Comparison of ENCODE assay signal across 8 cellular contexts in the genomic region with DNA sequence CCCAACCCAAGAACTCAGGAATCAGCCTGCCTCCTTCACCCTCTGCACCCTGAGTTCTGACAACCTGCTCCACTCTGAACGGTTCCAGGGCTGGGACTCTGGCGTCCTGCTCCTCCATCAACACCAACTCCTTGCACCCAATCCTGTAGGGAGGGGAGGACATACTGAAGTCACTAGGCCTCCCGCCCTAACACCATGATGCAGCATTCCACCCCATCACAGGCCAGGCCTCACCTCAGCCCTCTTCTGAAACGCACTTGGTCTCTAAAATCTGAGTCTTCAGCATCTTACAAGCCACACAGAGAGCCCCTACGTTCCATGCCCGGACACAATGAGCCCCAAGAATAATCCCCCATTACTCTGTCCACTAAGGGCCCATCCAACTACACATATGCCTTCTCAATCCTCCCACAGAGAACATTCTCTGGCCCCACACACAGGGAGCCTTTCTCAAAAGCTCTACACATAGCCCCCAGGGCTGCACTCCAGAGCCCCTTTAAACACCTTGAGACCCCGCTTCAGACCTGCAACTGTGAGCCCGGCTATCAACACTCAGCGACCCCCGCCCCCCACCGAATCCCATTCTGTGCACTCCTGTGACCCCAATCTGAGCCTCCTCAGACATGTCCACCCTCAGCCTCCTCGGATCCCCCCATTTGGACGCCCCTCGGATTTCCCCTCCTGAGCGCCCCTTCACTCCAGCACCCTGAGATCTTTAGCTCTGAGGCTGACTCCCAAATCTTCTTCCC. TPM values are rescaled to one million over a fixed set of nuclear protein-coding genes. Genes with fewer than 3 reads are reported as not detected.
DNase-seq lines count a peak whose midpoint lies in the region; ATAC-seq, FAIRE-seq and TF ChIP-seq lines count a peak whose summit lies in the region.

No MANE protein-coding gene starts in this region.

- WGBS in A549 (ENCODE audit: missing lambda C conversion rate): 29% methylated on average over 15 of the region's 15 CpGs
- WGBS in mammary epithelial cell (ENCODE audit: low coverage, missing lambda C conversion rate): 37% methylated on average over 6 of the region's 15 CpGs

- no peak for ATAC-seq in A549
- ATAC-seq in HG03196 (IDR thresholded peaks at IDR 0.05; ENCODE audit: unreplicated experiment): no peak

- peak overlapping the region; percentile 94 for H3K4me2 ChIP-seq in A549
- H3K4me2 ChIP-seq in mammary epithelial cell (ENCODE audit: insufficient read depth, low read depth, low read length): peak overlapping the region; percentile 80

- H3K36me3 ChIP-seq in mammary epithelial cell (ENCODE audit: insufficient read depth, low read length) (no peaks in the 10 kb centered on the region), mucosa of rectum (ENCODE audit: control insufficient read depth in 2 of 2, insufficient read depth in 2 of 2, low read length in 2 of 2) (peaks cover 0 to 3% of the 10 kb centered on the region in 2 donors)

- H3K4me1 ChIP-seq in A549 (peaks cover 26% of the 10 kb centered on the region), mammary epithelial cell (ENCODE audit: insufficient read depth, low read length) (peaks cover 10% of the 10 kb centered on the region), mucosa of rectum (ENCODE audit: control insufficient read depth in 2 of 2, insufficient read depth in 2 of 2, low read length in 2 of 2) (peaks cover 23 to 24% of the 10 kb centered on the region in 2 donors)

- CTCF ChIA-PET in A549 (lab: Yijun Ruan, JAX): interaction anchor here (0.6 to 2.2 kb wide), 14 partner anchors 10 to 1628 kb away, joined by 3 to 15 read pairs (median 4); partner anchors contain the start of gene THAP8
- CTCF ChIA-PET in mammary epithelial cell (lab: Charles Lee; ENCODE audit: low non-redundant PET): interaction anchor here (0.6 to 1.0 kb wide), 3 partner anchors 47 to 1991 kb away, joined by 3 to 9 read pairs (median 7); no protein-coding TSS in a partner anchor

- H3K79me2 ChIP-seq in mammary epithelial cell (ENCODE audit: insufficient read depth, low read length): peaks cover 26% of the 10 kb centered on the region

- H3K27ac ChIP-seq in A549 (peak overlapping the region; percentile 81 to 85), HL-60 (replicated peaks) (peak overlapping the region; percentile 77), mammary epithelial cell (ENCODE audit: insufficient read depth, low read depth, low read length) (peak overlapping the region; percentile 58), mucosa of rectum (ENCODE audit: low read depth in 2 of 2, low read length in 2 of 2) (peak overlapping the region; percentile 65 to 79)

- TF ChIP-seq EP300 in A549 (IDR thresholded peaks at IDR 0.05): no peak

- FAIRE-seq in A549 (lab: Jason Lieb, UNC): peak; percentile 90

- POLR2A ChIA-PET in A549 (lab: Yijun Ruan, JAX): interaction anchor here (1.0 to 1.2 kb wide), 9 partner anchors 10 to 273 kb away, joined by 3 to 18 read pairs (median 3); partner anchors contain the start of genes POLR2I, TBCB, THAP8 and WDR62

- dilution Hi-C loops in mammary epithelial cell (cut with HindIII; ENCODE audit: low sequenced_read_pairs): no loop called here

- DNase-seq in A549 (ENCODE audit: low read depth in 1 of 2, low spot score in 1 of 2): no peak
- DNase-seq in HL-60 (ENCODE audit: low read depth in 1 of 2, low spot score in 1 of 2): no peak
- DNase-seq in mammary epithelial cell: no peak
- DNase-seq in SW 1271 (lab: John Stamatoyannopoulos, UW): no peak
- DNase-seq in RKO (ENCODE audit: low spot score): no peak
- no peak for DNase-seq in GM03348 (ENCODE audit: low spot score)

- no peak for TF ChIP-seq CTCF in A549 (IDR thresholded peaks at IDR 0.05)
- TF ChIP-seq CTCF in HL-60 (IDR thresholded peaks at IDR 0.05; ENCODE audit: insufficient read depth, low read length): no peak
- TF ChIP-seq CTCF in mammary epithelial cell (conservative IDR thresholded peaks at IDR 0.05 in 1 of 2, IDR thresholded peaks at IDR 0.05 in 1 of 2; ENCODE audit: extremely low read depth in 1 of 2, insufficient read depth in 1 of 2, low read depth in 1 of 2, low read length in 2 of 2): no peak

- H3K4me3 ChIP-seq in A549: peak overlapping the region; percentile 65
- peak overlapping the region; percentile 86 for H3K4me3 ChIP-seq in HL-60 (replicated peaks; ENCODE audit: insufficient read depth, low read length)
- H3K4me3 ChIP-seq in mammary epithelial cell (replicated peaks in 1 of 3; ENCODE audit: insufficient read depth in 1 of 3, low read depth in 2 of 3, low read length in 3 of 3): peak overlapping the region; percentile 74 to 98 (median 74)
- H3K4me3 ChIP-seq in mucosa of rectum (ENCODE audit: low read length in 2 of 2): peak overlapping the region; percentile 87 to 96

- in situ Hi-C loops in mammary epithelial cell (cut with MboI; ENCODE audit: low sequenced_read_pairs in 2 of 2): no loop called here

- peak overlapping the region; percentile 94 for H2AFZ ChIP-seq in mammary epithelial cell (ENCODE audit: low read depth, low read length)

- intact Hi-C loops in mammary epithelial cell (cut with micrococcal nuclease): loop anchor here (1.0 kb wide), 2 partner anchors 36 to 101 kb away; partner anchors contain the start of gene POLR2I

- TF ChIP-seq RAD21 in A549 (conservative IDR thresholded peaks at IDR 0.05 in 1 of 2, IDR thresholded peaks at IDR 0.05 in 1 of 2): no peak

- no peaks in the 10 kb centered on the region for H4K20me1 ChIP-seq in mammary epithelial cell (ENCODE audit: insufficient read depth, low read length)

- no peaks in the 10 kb centered on the region for H3K27me3 ChIP-seq in HL-60 (ENCODE audit: insufficient read depth, poor library complexity, severe bottlenecking)
- no peaks in the 10 kb centered on the region for H3K27me3 ChIP-seq in mammary epithelial cell (ENCODE audit: insufficient read depth, low read length)
- H3K27me3 ChIP-seq in mucosa of rectum (ENCODE audit: control insufficient read depth in 2 of 2, insufficient read depth in 2 of 2, low read length in 2 of 2): no peaks in the 10 kb centered on the region

- H3K9me3 ChIP-seq in A549: no peaks in the 10 kb centered on the region
- H3K9me3 ChIP-seq in mammary epithelial cell (replicated peaks; ENCODE audit: insufficient read depth, low read length): no peaks in the 10 kb centered on the region
- no peaks in the 10 kb centered on the region for H3K9me3 ChIP-seq in mucosa of rectum (ENCODE audit: control insufficient read depth in 2 of 2, low read length in 2 of 2)

- H3K9ac ChIP-seq in mammary epithelial cell (ENCODE audit: insufficient read depth, low read length) (peak overlapping the region; percentile 78), mucosa of rectum (ENCODE audit: low read depth in 1 of 2, low read length in 2 of 2) (peak overlapping the region; percentile 82 to 96)

- TF ChIP-seq POLR2A in A549 (IDR thresholded peaks at IDR 0.05; ENCODE audit: low read length): no peak

- no TSS peak for BruUV-seq in mammary epithelial cell (replicated peaks; lab: Mats Ljungman, UMichigan)

TF ChIP-seq in A549, 52 proteins besides CTCF, POLR2A, EP300 and RAD21:
- 0 out of 2 replicates have a peak, but pooled peaks have one; percentile 57 for TF ChIP-seq HOXB5 (CRISPR knock-in tag; IDR thresholded peaks at IDR 0.05)
- TF ChIP-seq MYC (IDR thresholded peaks at IDR 0.05; ENCODE audit: borderline replicate concordance, low read length): no peak
- 0 out of 2 replicates have a peak, but pooled peaks have one; percentile 19 for TF ChIP-seq EHF (CRISPR knock-in tag; IDR thresholded peaks at IDR 0.05)
TF ChIP-seq in A549: peak in this region for 2.

RNA-seq across cellular contexts. Expression of gene ALKBH6, which starts 0.6 kb away (rescaled TPM):
- polyA plus RNA-seq in A549 (2011; rRNA removed) (27.5 and 34.2 TPM in 2 replicates), A549 (2017; fragmentation: RNase III; extraction: RNeasy Plus Mini Kit Qiagen cat#74134 plus additional on column Dnase treatment) (40.4 to 47.1 TPM (median 46.4 TPM) in 3 replicates), mammary epithelial cell (31.9 TPM)
- polyA plus RNA-seq in A549 (2012; cell fraction: cytosol; rRNA removed): 52.0 and 67.0 TPM in 2 replicates
- 104 and 143 TPM in 2 replicates for polyA plus RNA-seq in A549 (2012; cell fraction: nucleus; rRNA removed)
- 10.6 and 13.2 TPM in 2 replicates for polyA minus RNA-seq in A549 (2011; rRNA and poly(A)+ RNA removed)
- 10 to 100 TPM; 16.2 to 31.4 TPM for total RNA-seq in mammary epithelial cell
- polyA minus RNA-seq in mammary epithelial cell: 26.6 TPM

RNA-seq across cellular contexts. Expression of gene SYNE4, which starts 4.8 kb away (rescaled TPM):
- polyA plus RNA-seq in A549 (2011; rRNA removed) (0.56 and 0.60 TPM in 2 replicates), A549 (2017; fragmentation: RNase III; extraction: RNeasy Plus Mini Kit Qiagen cat#74134 plus additional on column Dnase treatment) (0.37 to 0.49 TPM (median 0.44 TPM) in 3 replicates), mammary epithelial cell (0.46 TPM)
- polyA plus RNA-seq in A549 (2012; cell fraction: cytosol; rRNA removed): 0.47 and 0.52 TPM in 2 replicates
- polyA plus RNA-seq in A549 (2012; cell fraction: nucleus; rRNA removed): 4.8 and 5.1 TPM in 2 replicates
- 0.15 and 0.37 TPM in 2 replicates for polyA minus RNA-seq in A549 (2011; rRNA and poly(A)+ RNA removed)
- 10 to 100 TPM in 1 of 2 donors, under 1 TPM in 1; 0.78 to 10.0 TPM for total RNA-seq in mammary epithelial cell
- not detected for polyA minus RNA-seq in mammary epithelial cell

RNA-seq across cellular contexts. Expression of gene SDHAF1, which starts 18.5 kb away (rescaled TPM):
- 22.8 and 25.3 TPM in 2 replicates for polyA plus RNA-seq in A549 (2011; rRNA removed)
- 55.6 and 62.5 TPM in 2 replicates for polyA plus RNA-seq in A549 (2012; cell fraction: cytosol; rRNA removed)
- polyA plus RNA-seq in A549 (2012; cell fraction: nucleus; rRNA removed): 41.6 and 44.6 TPM in 2 replicates
- 22.6 to 27.1 TPM (median 23.2 TPM) in 3 replicates for polyA plus RNA-seq in A549 (2017; fragmentation: RNase III; extraction: RNeasy Plus Mini Kit Qiagen cat#74134 plus additional on column Dnase treatment)
- 5.9 and 8.5 TPM in 2 replicates for polyA minus RNA-seq in A549 (2011; rRNA and poly(A)+ RNA removed)
- 10 to 100 TPM; 10.8 to 14.5 TPM for total RNA-seq in mammary epithelial cell
- 15.3 TPM for polyA plus RNA-seq in mammary epithelial cell
- polyA minus RNA-seq in mammary epithelial cell: 5.6 TPM

RNA-seq across cellular contexts. Expression of gene CLIP3, which starts 19.2 kb away (rescaled TPM):
- polyA plus RNA-seq in A549 (2011; rRNA removed) (1.1 and 1.4 TPM in 2 replicates), A549 (2017; fragmentation: RNase III; extraction: RNeasy Plus Mini Kit Qiagen cat#74134 plus additional on column Dnase treatment) (1.3 to 1.9 TPM (median 1.5 TPM) in 3 replicates), mammary epithelial cell (0.17 TPM)
- 0.62 and 0.67 TPM in 2 replicates for polyA plus RNA-seq in A549 (2012; cell fraction: cytosol; rRNA removed)
- polyA plus RNA-seq in A549 (2012; cell fraction: nucleus; rRNA removed): 7.1 and 8.6 TPM in 2 replicates
- 0.58 and 0.88 TPM in 2 replicates for polyA minus RNA-seq in A549 (2011; rRNA and poly(A)+ RNA removed)
- 1 to 10 TPM; 3.9 to 5.7 TPM for total RNA-seq in mammary epithelial cell
- not detected for polyA minus RNA-seq in mammary epithelial cell

RNA-seq across cellular contexts. Expression of gene THAP8, which starts 40.6 kb away (rescaled TPM):
- 3.1 and 3.2 TPM in 2 replicates for polyA plus RNA-seq in A549 (2011; rRNA removed)
- 6.2 and 8.7 TPM in 2 replicates for polyA plus RNA-seq in A549 (2012; cell fraction: cytosol; rRNA removed)
- 8.7 and 12.2 TPM in 2 replicates for polyA plus RNA-seq in A549 (2012; cell fraction: nucleus; rRNA removed)
- polyA plus RNA-seq in A549 (2017; fragmentation: RNase III; extraction: RNeasy Plus Mini Kit Qiagen cat#74134 plus additional on column Dnase treatment): 7.0 to 7.5 TPM (median 7.5 TPM) in 3 replicates
- polyA minus RNA-seq in A549 (2011; rRNA and poly(A)+ RNA removed): 1.5 and 2.7 TPM in 2 replicates
- 1 to 10 TPM; 2.3 to 2.6 TPM for total RNA-seq in mammary epithelial cell
- 3.1 TPM for polyA plus RNA-seq in mammary epithelial cell
- 0.57 TPM for polyA minus RNA-seq in mammary epithelial cell
